21 cellular contexts compared by ENCODE assay signal in genomic region chrX:34557733-34558132, GRCh38.
"Had no signal": no experiment of that assay in that cellular context is flagged by ENCODE, and none has a peak within 500 bp of the region (broad histone marks: within the 10 kb centered on the region; RNA-seq: fewer than 3 reads in every experiment).

No MANE protein-coding gene starts in this region.

- H3K4me1 Mint-ChIP-seq: memory B cell; naive B cell; stimulated activated memory B cell treated with anti-CD40 and anti-IgM and Interleukin-4, amounts not matched to agents 10 μg/mL and 1 μg/mL and 100 μg/mL, for 72 hours had no signal

- DNase-seq: colonic mucosa; effector CD4-positive, alpha-beta T cell; foreskin melanocyte; head of caudate nucleus; islet precursor cell; lower lobe of right lung; naive B cell; nephron progenitor cell; psoas muscle; retina; right lobe of liver; stimulated activated CD4-positive, alpha-beta T cell treated with anti-CD3 and anti-CD28 coated beads, Interleukin-4, amount 100 ng/mL, for 24 hours; tibial artery; upper lobe of left lung; uterus had no signal

- ATAC-seq: left lobe of liver; lower lobe of right lung; psoas muscle; right lobe of liver; stimulated activated memory B cell treated with anti-CD40 and anti-IgM and Interleukin-4, amounts not matched to agents 10 μg/mL and 1 μg/mL and 100 μg/mL, for 72 hours had no signal

- H3K27ac Mint-ChIP-seq: memory B cell; naive B cell; nephron progenitor cell; stimulated activated memory B cell treated with anti-CD40 and anti-IgM and Interleukin-4, amounts not matched to agents 10 μg/mL and 1 μg/mL and 100 μg/mL, for 72 hours; stimulated activated naive CD8-positive, alpha-beta T cell treated with anti-CD3 and anti-CD28 coated beads, Interleukin-15, Interleukin-2, amounts not matched to agents 100 ng/mL and 50 ng/mL, for 24 hours had no signal

- H3K27me3 Mint-ChIP-seq: memory B cell; naive B cell; stimulated activated memory B cell treated with anti-CD40 and anti-IgM and Interleukin-4, amounts not matched to agents 10 μg/mL and 1 μg/mL and 100 μg/mL, for 72 hours; stimulated activated naive CD8-positive, alpha-beta T cell treated with anti-CD3 and anti-CD28 coated beads, Interleukin-15, Interleukin-2, amounts not matched to agents 100 ng/mL and 50 ng/mL, for 24 hours had no signal

- H3K36me3 Mint-ChIP-seq: memory B cell; naive B cell; stimulated activated memory B cell treated with anti-CD40 and anti-IgM and Interleukin-4, amounts not matched to agents 10 μg/mL and 1 μg/mL and 100 μg/mL, for 72 hours had no signal

- H3K4me3 Mint-ChIP-seq: memory B cell; naive B cell; nephron progenitor cell; stimulated activated memory B cell treated with anti-CD40 and anti-IgM and Interleukin-4, amounts not matched to agents 10 μg/mL and 1 μg/mL and 100 μg/mL, for 72 hours; stimulated activated naive CD8-positive, alpha-beta T cell treated with anti-CD3 and anti-CD28 coated beads, Interleukin-15, Interleukin-2, amounts not matched to agents 100 ng/mL and 50 ng/mL, for 24 hours had no signal

- H3K27me3 ChIP-seq: colonic mucosa, hepatocyte, neutrophil, right lobe of liver, tibial artery, upper lobe of left lung, uterus had no signal

- H3K4me2 ChIP-seq: hepatocyte had no signal

- H3K27ac ChIP-seq: colonic mucosa, hepatocyte, lower lobe of right lung, neutrophil, psoas muscle, right lobe of liver, tibial artery, upper lobe of left lung, uterus had no signal

- H3K79me2 ChIP-seq: hepatocyte had no signal

- H3K4me1 ChIP-seq: colonic mucosa, lower lobe of right lung, psoas muscle, right lobe of liver, tibial artery, upper lobe of left lung, uterus had no signal

- H2AFZ ChIP-seq: hepatocyte had no signal

- H3K9me3 ChIP-seq: colonic mucosa, lower lobe of right lung, neutrophil, psoas muscle, right lobe of liver, tibial artery, upper lobe of left lung, uterus had no signal

- H3K36me3 ChIP-seq: colonic mucosa, lower lobe of right lung, neutrophil, right lobe of liver, tibial artery, upper lobe of left lung, uterus had no signal

- H3K9me3 Mint-ChIP-seq: memory B cell; stimulated activated memory B cell treated with anti-CD40 and anti-IgM and Interleukin-4, amounts not matched to agents 10 μg/mL and 1 μg/mL and 100 μg/mL, for 72 hours; stimulated activated naive CD8-positive, alpha-beta T cell treated with anti-CD3 and anti-CD28 coated beads, Interleukin-15, Interleukin-2, amounts not matched to agents 100 ng/mL and 50 ng/mL, for 24 hours had no signal

- H3K4me3 ChIP-seq: colonic mucosa, hepatocyte, lower lobe of right lung, psoas muscle, right lobe of liver, tibial artery, upper lobe of left lung, uterus had no signal
